In genomic region chr18:38491195-38491594, GRCh38 we compare ENCODE assay signal across 35 cellular contexts.
"Had no signal": no experiment of that assay in that cellular context is flagged by ENCODE, and none has a peak within 500 bp of the region (broad histone marks: within the 10 kb centered on the region; RNA-seq: fewer than 3 reads in every experiment).

No MANE protein-coding gene starts in this region.

- H3K9ac ChIP-seq: KMS-11 had no signal

- H3K27ac ChIP-seq: KMS-11 had no signal

- H3K36me3 ChIP-seq: MG63 had no signal

- H3K9me3 ChIP-seq: MG63 had no signal

- H3K4me2 ChIP-seq: KMS-11 had no signal

- DNase-seq: Karpas-422, Kasumi-1, KBM-7, KG1, MG63, MM.1S, MV-4-11, NCI-H1048, NCI-H1092, NCI-H1092 treated with DMSO at 0.1 percent for 48 hours, NCI-H1105, NCI-H1105 treated with DMSO at 0.1 percent for 48 hours, NCI-H1417, NCI-H1417 treated with DMSO at 0.1 percent for 48 hours, NCI-H1436, NCI-H1436 treated with DMSO at 0.1 percent for 48 hours, NCI-H146, NCI-H1694, NCI-H1694 treated with DMSO at 0.1 percent for 48 hours, NCI-H187, NCI-H187 treated with DMSO at 0.1 percent for 48 hours, NCI-H1930, NCI-H2029, NCI-H2029 treated with DMSO at 0.1 percent for 48 hours, NCI-H2081, NCI-H2081 treated with DMSO at 0.1 percent for 48 hours, NCI-H2107, NCI-H2171, NCI-H2171 treated with DMSO at 0.1 percent for 48 hours, NCI-H2227 treated with DMSO at 0.1 percent for 48 hours, NCI-H226, NCI-H345, NCI-H446, NCI-H446 treated with DMSO at 0.1 percent for 48 hours had no signal

- H3K27me3 ChIP-seq: MG63 had no signal

- H3K4me3 ChIP-seq: MG63 had no signal
